14 cellular contexts compared by ENCODE assay signal in the genomic region with DNA sequence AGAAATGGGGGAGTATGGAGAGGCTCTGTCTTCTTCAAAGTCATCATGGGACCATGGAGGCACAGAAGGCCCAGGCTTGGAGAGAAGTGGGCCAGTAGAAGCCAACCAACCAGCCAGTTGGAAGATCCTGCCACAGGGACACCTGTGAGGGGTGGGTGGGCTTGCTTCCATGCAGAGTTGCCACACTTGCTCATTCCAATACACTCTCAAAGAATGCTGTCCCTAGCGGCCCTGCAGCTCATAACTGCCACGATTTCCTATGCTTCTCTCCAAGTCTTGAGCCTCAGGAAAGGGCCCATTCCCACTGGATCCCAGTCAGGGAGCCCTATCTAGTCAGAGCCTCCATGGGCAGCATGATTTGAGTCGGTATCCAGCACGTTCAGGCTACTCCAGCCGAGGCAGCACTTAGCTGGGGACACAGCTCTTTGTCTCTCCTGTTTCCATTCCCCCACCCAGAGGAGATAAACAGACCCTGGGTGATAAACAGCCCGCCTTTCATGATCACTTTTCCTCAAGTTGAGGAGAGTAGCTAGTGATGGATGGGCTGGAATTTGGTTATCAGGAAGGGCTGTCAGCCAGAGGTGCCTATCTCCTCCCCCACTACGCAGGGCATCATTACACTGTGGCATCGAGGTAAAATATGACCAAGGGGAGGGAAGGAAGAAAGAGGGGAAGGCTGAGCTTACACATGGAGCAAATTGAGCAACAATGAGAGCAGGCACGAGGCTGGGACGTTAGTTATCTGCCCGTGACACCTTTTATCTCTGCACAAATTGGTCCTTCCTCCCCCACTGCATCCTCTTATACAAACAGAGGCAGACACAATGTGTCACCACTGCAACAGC.
DNase-seq lines count a peak whose midpoint lies in the region; ATAC-seq and TF ChIP-seq lines count a peak whose summit lies in the region.
"Had no signal": no experiment of that assay in that cellular context is flagged by ENCODE, and none has a peak within 500 bp of the region (broad histone marks: within the 10 kb centered on the region; RNA-seq: fewer than 3 reads in every experiment).

No MANE protein-coding gene starts in this region.

- peaks cover 24% of the 10 kb centered on the region for H3K4me1 ChIP-seq in psoas muscle
- H3K4me1 ChIP-seq: Caco-2 had no signal

- 79 to 82% (median 81%) methylated on average over 11 of the region's 11 CpGs for WGBS in psoas muscle, 3 donors

- TF ChIP-seq POLR2A in erythroblast (IDR thresholded peaks at IDR 0.05; ENCODE audit: low read length), result no peak

- no peak overlapping the region for H3K4me3 ChIP-seq in psoas muscle

- DNase-seq in NCI-H748 (lab: John Stamatoyannopoulos, UW; ENCODE audit: unreplicated experiment), result peak; percentile 16
- DNase-seq in NCI-H748 treated with DMSO at 0.1 percent for 48 hours (lab: John Stamatoyannopoulos, UW), result no peak
- peak; percentile 5 for DNase-seq in SK-MEL-5 (ENCODE audit: low read depth, low spot score)
- peak; percentile 78 to 90 for DNase-seq in erythroblast (lab: John Stamatoyannopoulos, UW)
- no peak for DNase-seq in GM13977 (ENCODE audit: low spot score)
- DNase-seq in psoas muscle, result no peak
- DNase-seq: 8988T, C1 segment of cervical spinal cord, Caco-2, Karpas-422, Right ventricle myocardium superior had no signal

- no peak overlapping the region for H3K27ac ChIP-seq in psoas muscle

- ATAC-seq in HG02763 (IDR thresholded peaks at IDR 0.05; ENCODE audit: unreplicated experiment), result no peak
- no peak for ATAC-seq in HG02798 (IDR thresholded peaks at IDR 0.05; ENCODE audit: poor library complexity, unreplicated experiment)
- no peak for ATAC-seq in psoas muscle
- ATAC-seq: Panc1 had no signal

- intact Hi-C loops in psoas muscle (cut with DNase I), result no loop called here

- peaks cover 0 to 41% of the 10 kb centered on the region in 2 donors for H3K36me3 ChIP-seq in psoas muscle (ENCODE audit: insufficient read depth in 1 of 2, low read depth in 1 of 2)

- no peak for TF ChIP-seq CTCF in GM13977 (IDR thresholded peaks at IDR 0.05; ENCODE audit: extremely low read depth, insufficient read depth, missing control alignments)
- no peak for TF ChIP-seq CTCF in psoas muscle (IDR thresholded peaks at IDR 0.05)

- no peaks in the 10 kb centered on the region for H3K27me3 ChIP-seq in psoas muscle (ENCODE audit: insufficient read depth in 3 of 3, low read length in 2 of 3)

- no peaks in the 10 kb centered on the region for H3K9me3 ChIP-seq in psoas muscle
- H3K9me3 ChIP-seq: Caco-2 had no signal

- in situ Hi-C loops in SK-MEL-5 (cut with HindIII; ENCODE audit: low pct_unique_long_range_greater_than_20kb, low sequenced_read_pairs), result no loop called here
- in situ Hi-C loops in GM13977 (cut with MboI; ENCODE audit: low pct_unique_long_range_greater_than_20kb, low sequenced_read_pairs, unreplicated experiment), result no loop called here

Comparison
In these comparisons a context has a peak if more than half of its experiments do, and no peak if none do; other contexts are left out.
1. DNase-seq: peak in NCI-H748 (single experiment), SK-MEL-5 (single experiment) and erythroblast (2 of 2); none in NCI-H748 treated with DMSO at 0.1 percent for 48 hours (single experiment), GM13977 (single experiment) and psoas muscle (0 of 2).